21 cellular contexts compared by ENCODE assay signal in genomic region chr2:237404413-237404812, GRCh38. TPM values are rescaled to one million over a fixed set of nuclear protein-coding genes. Genes with fewer than 3 reads are reported as not detected.
DNase-seq lines count a peak whose midpoint lies in the region; ATAC-seq and TF ChIP-seq lines count a peak whose summit lies in the region.
"Had no signal": no experiment of that assay in that cellular context is flagged by ENCODE, and none has a peak within 500 bp of the region (broad histone marks: within the 10 kb centered on the region; RNA-seq: fewer than 3 reads in every experiment).

No MANE protein-coding gene starts in this region.

- TF ChIP-seq POLR2A in gastroesophageal sphincter (IDR thresholded peaks at IDR 0.05) = no peak

- TF ChIP-seq EP300 in gastroesophageal sphincter (IDR thresholded peaks at IDR 0.05) = no peak

- H3K36me3 ChIP-seq in left ventricle myocardium inferior = no peaks in the 10 kb centered on the region
- no peaks in the 10 kb centered on the region for H3K36me3 ChIP-seq in gastroesophageal sphincter
- H3K36me3 ChIP-seq in stomach smooth muscle (ENCODE audit: control insufficient read depth in 2 of 2, insufficient read depth in 2 of 2, low read length in 2 of 2) = peaks cover 0 to 4% of the 10 kb centered on the region in 2 donors

- no peak overlapping the region for H3K9ac ChIP-seq in stomach smooth muscle (ENCODE audit: low read length in 2 of 2)
- H3K9ac ChIP-seq: KMS-11 had no signal

- H3K4me3 ChIP-seq in left ventricle myocardium inferior = peak overlapping the region; percentile 3
- no peak overlapping the region for H3K4me3 ChIP-seq in gastroesophageal sphincter
- H3K4me3 ChIP-seq in stomach smooth muscle (ENCODE audit: low read length in 2 of 2) = no peak overlapping the region

- intact Hi-C loops in left ventricle myocardium inferior (cut with micrococcal nuclease) = loop anchor here (10.0 kb wide), 1 partner anchor 250 kb away; no protein-coding TSS in a partner anchor
- intact Hi-C loops in left ventricle myocardium superior (cut with micrococcal nuclease) = loop anchor here (10.0 kb wide), 1 partner anchor 240 kb away; no protein-coding TSS in a partner anchor

- H3K27ac ChIP-seq in left ventricle myocardium inferior (replicated peaks) (peak overlapping the region; percentile 82), gastroesophageal sphincter (peak overlapping the region in 3 of 4 donors; percentile 64 to 94 (median 91)), stomach smooth muscle (ENCODE audit: low read length) (peak overlapping the region; percentile 49)
- H3K27ac ChIP-seq: KMS-11 had no signal

- no peak for ATAC-seq in left ventricle myocardium superior
- ATAC-seq in gastroesophageal sphincter = no peak
- no peak for ATAC-seq in HG02970 (IDR thresholded peaks at IDR 0.05; ENCODE audit: low FRiP score, unreplicated experiment)
- ATAC-seq: PC-3 had no signal

- H3K4me1 ChIP-seq in left ventricle myocardium inferior = peaks cover 71% of the 10 kb centered on the region
- peaks cover 10 to 97% (median 27%) of the 10 kb centered on the region in 3 donors for H3K4me1 ChIP-seq in gastroesophageal sphincter
- H3K4me1 ChIP-seq in stomach smooth muscle (ENCODE audit: control insufficient read depth, insufficient read depth, low read length) = peaks cover 69% of the 10 kb centered on the region

- DNase-seq in left ventricle myocardium inferior = no peak
- DNase-seq in left ventricle myocardium superior = no peak
- DNase-seq in stimulated activated CD4-positive, alpha-beta T cell treated with anti-CD3 and anti-CD28 coated beads, Interleukin-4, amount 100 ng/mL, for 1 hour = no peak
- no peak for DNase-seq in NK-92 (lab: John Stamatoyannopoulos, UW; ENCODE audit: unreplicated experiment)
- no peak for DNase-seq in NCI-H1417 treated with DMSO at 0.1 percent for 48 hours (lab: John Stamatoyannopoulos, UW)
- DNase-seq: 8988T, COR-L47, DMS 273 treated with DMSO at 0.1 percent for 48 hours, NCI-H1436, NCI-H2029, NCI-H2171 treated with DMSO at 0.1 percent for 48 hours, NCI-H510A treated with DMSO at 0.1 percent for 48 hours, NCI-H774, PC-3, RPMI8226, SHP77 treated with DMSO at 0.1 percent for 48 hours had no signal

- no peak for TF ChIP-seq CTCF in left ventricle myocardium inferior (IDR thresholded peaks at IDR 0.05; ENCODE audit: borderline replicate concordance)
- no peak for TF ChIP-seq CTCF in gastroesophageal sphincter (IDR thresholded peaks at IDR 0.05)

- peaks cover 6% of the 10 kb centered on the region for H3K27me3 ChIP-seq in left ventricle myocardium inferior (ENCODE audit: low read depth)
- no peaks in the 10 kb centered on the region for H3K27me3 ChIP-seq in gastroesophageal sphincter
- H3K27me3 ChIP-seq in stomach smooth muscle (ENCODE audit: control insufficient read depth in 1 of 2, insufficient read depth in 2 of 2, low read length in 2 of 2) = no peaks in the 10 kb centered on the region

- WGBS in gastroesophageal sphincter (ENCODE audit: low coverage in 1 of 2), 2 donors = 50 to 67% methylated on average over 1 to 2 of the region's 2 CpGs

- no peaks in the 10 kb centered on the region for H3K9me3 ChIP-seq in left ventricle myocardium inferior (replicated peaks)
- no peaks in the 10 kb centered on the region for H3K9me3 ChIP-seq in gastroesophageal sphincter
- H3K9me3 ChIP-seq in stomach smooth muscle (ENCODE audit: control insufficient read depth in 2 of 2, low read length in 2 of 2) = no peaks in the 10 kb centered on the region

RNA-seq across cellular contexts. Expression of gene COL6A3, which starts 9.6 kb away (rescaled TPM):
- total RNA-seq in left ventricle myocardium inferior = 57.1 TPM
- 59.5 TPM for total RNA-seq in left ventricle myocardium superior
- total RNA-seq in gastroesophageal sphincter = 100 to 1,000 TPM; 110 to 421 (median 310) TPM
- total RNA-seq: HT-29 had no signal
